Comparison of ENCODE assay signal across 25 cellular contexts in the genomic region with DNA sequence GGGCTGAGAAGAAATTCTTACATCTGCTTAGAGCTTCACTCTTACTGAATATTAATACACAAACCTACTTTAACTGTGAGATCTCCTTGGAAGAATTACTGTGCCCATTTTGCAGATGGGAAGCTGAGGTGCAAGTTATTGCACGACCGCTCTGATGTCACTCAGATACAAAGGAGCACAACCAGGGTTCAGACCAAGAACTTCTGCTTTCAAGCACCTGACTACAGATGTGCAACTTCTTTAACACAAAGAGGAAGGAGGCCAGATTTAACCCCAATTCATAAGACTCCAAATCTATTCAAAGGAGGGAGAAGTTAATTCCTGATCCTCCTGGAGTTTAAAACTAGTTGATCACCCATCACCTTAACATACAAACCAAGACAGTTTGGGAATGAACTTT.
"Had no signal": no experiment of that assay in that cellular context is flagged by ENCODE, and none has a peak within 500 bp of the region (broad histone marks: within the 10 kb centered on the region; RNA-seq: fewer than 3 reads in every experiment).

No MANE protein-coding gene starts in this region.

- H3K4me2 ChIP-seq: hepatocyte, neural progenitor cell had no signal

- H3K9ac ChIP-seq: neural progenitor cell, parathyroid adenoma had no signal

- DNase-seq: islet precursor cell; left ventricle myocardium inferior; natural killer cell; nephron progenitor cell; occipital lobe; stimulated activated CD4-positive, alpha-beta T cell treated with anti-CD3 and anti-CD28 coated beads, Interleukin-12 subunit alpha, Interleukin-12 subunit beta, amount 100 ng/mL, for 4 hours; stimulated activated CD4-positive, alpha-beta T cell treated with anti-CD3 and anti-CD28 coated beads, Interleukin-15, amount 100 ng/mL, for 24 hours; stimulated activated CD4-positive, alpha-beta T cell treated with anti-CD3 and anti-CD28 coated beads, Interleukin-2, amount 100 ng/mL, for 24 hours; stimulated activated CD4-positive, alpha-beta T cell treated with anti-CD3 and anti-CD28 coated beads, Interleukin-4, amount 100 ng/mL, for 1 hour; stimulated activated naive B cell treated with anti-CD40 and anti-IgM and Interleukin-4, amounts not matched to agents 10 μg/mL and 1 μg/mL and 100 μg/mL, for 72 hours; stimulated activated naive CD8-positive, alpha-beta T cell treated with anti-CD3 and anti-CD28 coated beads, Interleukin-15, Interleukin-2, amounts not matched to agents 100 U/mL and 50 U/mL, for 24 hours; stomach; testis; thyroid gland; transverse colon; upper lobe of left lung had no signal

- ATAC-seq: natural killer cell; sciatic nerve; stimulated activated naive CD8-positive, alpha-beta T cell treated with anti-CD3 and anti-CD28 coated beads, Interleukin-15, Interleukin-2, amounts not matched to agents 100 U/mL and 50 U/mL, for 24 hours had no signal

- H3K27me3 ChIP-seq: testis, thyroid gland, vagina had no signal

- H3K4me3 Mint-ChIP-seq: natural killer cell; nephron progenitor cell; neural progenitor cell; stimulated activated naive B cell treated with anti-CD40 and anti-IgM and Interleukin-4, amounts not matched to agents 10 μg/mL and 1 μg/mL and 100 μg/mL, for 72 hours had no signal

- H2AFZ ChIP-seq: hepatocyte, neural progenitor cell, parathyroid adenoma had no signal

- H3K9me3 ChIP-seq: neutrophil, right atrium auricular region, testis, thyroid gland, transverse colon, vagina had no signal

- H3K4me3 ChIP-seq: hepatocyte, left ventricle myocardium inferior, lung, neural progenitor cell, right atrium auricular region, skin epidermis, stomach, testis, thyroid gland, transverse colon, upper lobe of left lung, vagina had no signal

- H3K4me1 Mint-ChIP-seq: natural killer cell had no signal

- H3K4me1 ChIP-seq: parathyroid adenoma, testis, thyroid gland, transverse colon had no signal

- H3K27ac Mint-ChIP-seq: natural killer cell; nephron progenitor cell; neural progenitor cell; stimulated activated naive B cell treated with anti-CD40 and anti-IgM and Interleukin-4, amounts not matched to agents 10 μg/mL and 1 μg/mL and 100 μg/mL, for 72 hours had no signal

- H3K79me2 ChIP-seq: hepatocyte, parathyroid adenoma had no signal

- H3K36me3 ChIP-seq: left ventricle myocardium inferior, neural progenitor cell, neutrophil, right atrium auricular region, stomach, thyroid gland, transverse colon, upper lobe of left lung, vagina had no signal

- H3K27ac ChIP-seq: hepatocyte, left ventricle myocardium inferior, neural progenitor cell, neutrophil, parathyroid adenoma, right atrium auricular region, skin epidermis, stomach, testis, thyroid gland, transverse colon, upper lobe of left lung, vagina had no signal
